13 cellular contexts compared by ENCODE assay signal in genomic region chr11:36326524-36327419, GRCh38. TPM values are rescaled to one million over a fixed set of nuclear protein-coding genes. Genes with fewer than 3 reads are reported as not detected.
DNase-seq lines count a peak whose midpoint lies in the region; ATAC-seq and TF ChIP-seq lines count a peak whose summit lies in the region.
"Had no signal": no experiment of that assay in that cellular context is flagged by ENCODE, and none has a peak within 500 bp of the region (broad histone marks: within the 10 kb centered on the region; RNA-seq: fewer than 3 reads in every experiment).

No MANE protein-coding gene starts in this region.

- TF ChIP-seq CTCF in CD14-positive monocyte (IDR thresholded peaks at IDR 0.05) = no peak

- peaks cover 4% of the 10 kb centered on the region for H3K4me1 Mint-ChIP-seq in CD14-positive monocyte

- ATAC-seq in GM18858 (IDR thresholded peaks at IDR 0.05; ENCODE audit: unreplicated experiment) (peak; percentile 93), GM21576 (IDR thresholded peaks at IDR 0.05; ENCODE audit: unreplicated experiment) (peak; percentile 88), HG03469 (IDR thresholded peaks at IDR 0.05; ENCODE audit: unreplicated experiment) (peak; percentile 85), GM21737 (IDR thresholded peaks at IDR 0.05; ENCODE audit: unreplicated experiment) (no peak)

- H3K27me3 Mint-ChIP-seq in CD14-positive monocyte (ENCODE audit: low read depth in 3 of 3) = peaks cover 0 to 1% (median 0%) of the 10 kb centered on the region in 3 donors

- H3K4me3 Mint-ChIP-seq in CD14-positive monocyte = peak overlapping the region in 1 of 2 donors; percentile 58
- H3K4me3 Mint-ChIP-seq: CD4-positive, alpha-beta memory T cell had no signal

- intact Hi-C loops in CD14-positive monocyte (cut with micrococcal nuclease) = no loop called here

- H3K27ac Mint-ChIP-seq in CD14-positive monocyte = peak overlapping the region in 1 of 7 donors; percentile 64
- H3K27ac Mint-ChIP-seq: CD4-positive, alpha-beta memory T cell had no signal

- no peaks in the 10 kb centered on the region for H3K9me3 Mint-ChIP-seq in CD14-positive monocyte

- no peaks in the 10 kb centered on the region for H3K36me3 Mint-ChIP-seq in CD14-positive monocyte
- H3K36me3 Mint-ChIP-seq: CD4-positive, alpha-beta memory T cell had no signal

- DNase-seq in left kidney (ENCODE audit: low read depth, low spot score) (peak; percentile 48), CD14-positive monocyte (ENCODE audit: low spot score) (no peak), DMS53 treated with DMSO at 0.1 percent for 48 hours (lab: John Stamatoyannopoulos, UW; ENCODE audit: unreplicated experiment) (no peak)
- DNase-seq in stimulated activated CD4-positive, alpha-beta T cell treated with anti-CD3 and anti-CD28 coated beads, Interleukin-2, amount 100 ng/mL, for 48 hours = no peak
- DNase-seq: caudate nucleus; CD4-positive, alpha-beta memory T cell; Kasumi-1; kidney glomerular epithelial cell; NCI-H345 had no signal

RNA-seq across cellular contexts. Expression of gene PRR5L, which starts 30.7 kb away (rescaled TPM):
- 1 to 10 TPM; 3.5 to 7.4 TPM for polyA plus RNA-seq in CD14-positive monocyte

RNA-seq across cellular contexts. Expression of gene COMMD9, which starts 37.5 kb away (rescaled TPM):
- polyA plus RNA-seq in CD14-positive monocyte = 100 to 1,000 TPM; 235 to 238 TPM
